ENCODE assay signal across 8 cellular contexts in the genomic region with DNA sequence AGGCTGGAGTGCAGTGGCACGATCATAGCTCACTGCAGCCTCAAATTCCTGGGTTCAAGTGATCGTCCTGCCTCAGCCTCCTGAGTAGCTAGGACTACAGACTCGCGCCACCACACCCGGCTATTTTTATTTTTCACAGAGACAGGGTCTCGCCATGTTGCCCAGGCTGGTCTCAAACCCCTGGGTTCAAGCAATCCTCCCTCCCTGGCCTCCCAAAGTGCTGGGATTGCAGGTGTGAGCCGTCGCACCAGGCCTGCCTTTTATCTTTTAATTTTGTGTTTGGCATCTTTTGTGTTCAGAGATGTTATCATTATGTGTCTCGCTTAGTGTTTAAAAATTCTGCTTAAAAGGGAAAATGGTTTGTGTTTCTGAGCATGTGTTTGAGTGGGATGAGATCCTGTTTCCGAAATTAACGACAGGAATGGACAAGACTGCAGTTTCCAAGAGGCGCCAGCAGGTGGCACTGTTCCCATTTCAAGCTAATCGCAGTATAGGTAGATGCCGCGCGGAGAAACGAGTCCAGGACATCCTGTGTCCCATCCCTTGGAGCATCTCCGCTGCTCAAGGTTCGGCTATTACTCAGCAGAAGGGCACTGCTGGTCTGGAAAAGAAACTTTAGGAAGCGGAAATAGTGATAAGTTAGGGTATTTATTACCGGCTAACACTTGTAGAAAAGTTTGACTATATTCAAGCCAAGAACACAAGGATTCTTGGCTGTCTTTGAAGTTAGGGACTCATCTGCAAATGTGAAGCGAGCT. TPM values are rescaled to one million over a fixed set of nuclear protein-coding genes. Genes with fewer than 3 reads are reported as not detected.
DNase-seq lines count a peak whose midpoint lies in the region; ATAC-seq and TF ChIP-seq lines count a peak whose summit lies in the region.

No MANE protein-coding gene starts in this region.

- no peaks in the 10 kb centered on the region for H3K9me3 Mint-ChIP-seq in chondrocyte (ENCODE audit: low read depth)

- DNase-seq in AG10803 (ENCODE audit: low read depth): peak; percentile 69
- DNase-seq in NCI-H226: peak; percentile 57
- peak; percentile 77 for DNase-seq in activated CD4-positive, CD25-positive, alpha-beta regulatory T cell treated with anti-CD3 and anti-CD28 coated beads, Interleukin-2, amount 50 U/mL, for 72 hours
- peak; percentile 94 for DNase-seq in chondrocyte (ENCODE audit: low spot score)
- peak; percentile 80 for DNase-seq in left lobe of liver (ENCODE audit: low spot score)
- peak; percentile 81 for DNase-seq in stimulated activated CD4-positive, alpha-beta T cell treated with anti-CD3 and anti-CD28 coated beads, Interleukin-4, amount 100 ng/mL, for 24 hours

- H3K27ac Mint-ChIP-seq in chondrocyte (ENCODE audit: unreplicated experiment): no peak overlapping the region

- no peak overlapping the region for H3K4me3 Mint-ChIP-seq in chondrocyte (ENCODE audit: unreplicated experiment)

- ATAC-seq in GM18907 (IDR thresholded peaks at IDR 0.05; ENCODE audit: unreplicated experiment) (peak; percentile 90), HG03175 (IDR thresholded peaks at IDR 0.05; ENCODE audit: unreplicated experiment) (peak; percentile 83), left lobe of liver (peak; percentile 99)

- no peaks in the 10 kb centered on the region for H3K27me3 Mint-ChIP-seq in chondrocyte (ENCODE audit: low read depth)

- TF ChIP-seq CTCF in AG10803 (conservative IDR thresholded peaks at IDR 0.05; ENCODE audit: low read length) (peak; percentile 93), chondrocyte (IDR thresholded peaks at IDR 0.05) (peak; percentile 95)

- peaks cover 5% of the 10 kb centered on the region for H3K4me1 Mint-ChIP-seq in chondrocyte (ENCODE audit: low read depth)

- H3K4me3 ChIP-seq in AG10803 (ENCODE audit: low read length): no peak overlapping the region

- no peaks in the 10 kb centered on the region for H3K36me3 Mint-ChIP-seq in chondrocyte (ENCODE audit: low read depth)

RNA-seq across cellular contexts. Expression of gene ST7, which starts 23.0 kb away (rescaled TPM):
- 64.8 to 76.4 TPM (median 69.7 TPM) in 3 replicates for total RNA-seq in chondrocyte
- 22.2 TPM for total RNA-seq in left lobe of liver
